ENCODE assay signal across 18 cellular contexts in the genomic region with DNA sequence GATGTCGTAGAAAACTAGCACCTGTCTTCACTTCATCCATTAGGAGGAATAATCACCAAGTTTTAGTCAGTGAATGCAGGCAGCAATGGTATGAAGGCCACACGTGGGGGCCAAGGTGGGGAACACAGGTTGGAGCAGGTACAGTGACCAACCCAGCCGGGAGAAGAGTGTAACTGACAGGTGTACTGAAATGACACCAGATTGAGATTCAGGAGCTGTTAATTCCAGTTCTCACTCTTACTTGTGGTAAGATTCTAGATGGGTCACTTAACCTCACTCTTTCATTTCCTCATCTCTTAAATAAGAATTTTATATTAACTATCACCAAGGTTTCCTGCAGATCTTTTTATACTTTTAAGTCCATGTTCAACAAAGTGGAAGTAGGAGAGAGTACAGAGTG.
A peak's percentile ranks its signal among the peaks of the same experiment; 100 is the strongest.
DNase-seq lines count a peak whose midpoint lies in the region; ATAC-seq and TF ChIP-seq lines count a peak whose summit lies in the region.
"Had no signal": no experiment of that assay in that cellular context is flagged by ENCODE, and none has a peak within 500 bp of the region (broad histone marks: within the 10 kb centered on the region; RNA-seq: fewer than 3 reads in every experiment).

No MANE protein-coding gene starts in this region.

- H3K18ac ChIP-seq in mesendoderm (ENCODE audit: low read length) = no peak overlapping the region

- no peaks in the 10 kb centered on the region for H3K79me2 ChIP-seq in mesendoderm (ENCODE audit: control insufficient read depth, insufficient read depth, low read length)

- H3K23ac ChIP-seq in mesendoderm (ENCODE audit: low read length) = no peak overlapping the region

- no peak overlapping the region for H4K5ac ChIP-seq in mesendoderm (ENCODE audit: low read length)

- no peak overlapping the region for H3K4me3 Mint-ChIP-seq in activated CD8-positive, alpha-beta T cell treated with anti-CD3 and anti-CD28 coated beads for 36 hours
- H3K4me3 Mint-ChIP-seq: activated B cell treated with CpG ODN at 0.5 μM for 24 hours; activated T-cell treated with anti-CD3 and anti-CD28 coated beads, Interleukin-2, amount 50 U/mL, for 72 hours; effector memory CD8-positive, alpha-beta T cell; nephron had no signal

- no peaks in the 10 kb centered on the region for H3K27me3 ChIP-seq in mesendoderm (ENCODE audit: insufficient read depth, low read length, poor library complexity)
- H3K27me3 ChIP-seq: SJSA1, thyroid gland had no signal

- no peak overlapping the region for H3K4me2 ChIP-seq in mesendoderm (ENCODE audit: low read length)

- no peaks in the 10 kb centered on the region for H3K36me3 Mint-ChIP-seq in activated CD8-positive, alpha-beta T cell treated with anti-CD3 and anti-CD28 coated beads for 36 hours (ENCODE audit: low read depth)

- H3K9ac ChIP-seq in mesendoderm (ENCODE audit: low read length) = no peak overlapping the region

- H3K27me3 Mint-ChIP-seq in activated CD8-positive, alpha-beta T cell treated with anti-CD3 and anti-CD28 coated beads for 36 hours = no peaks in the 10 kb centered on the region
- H3K27me3 Mint-ChIP-seq: activated B cell treated with CpG ODN at 0.5 μM for 24 hours; effector memory CD8-positive, alpha-beta T cell had no signal

- H3K36me3 ChIP-seq in mesendoderm (ENCODE audit: control insufficient read depth, insufficient read depth, low read length) = no peaks in the 10 kb centered on the region
- H3K36me3 ChIP-seq: SJSA1, thyroid gland had no signal

- no CpG with 5 or more reads among the region's 3 CpGs for WGBS in mesendoderm (ENCODE audit: extremely low coverage, insufficient coverage, low lambda C conversion rate)

- no peak overlapping the region for H3K4me3 ChIP-seq in GM12865 (ENCODE audit: low read depth, low read length)
- H3K4me3 ChIP-seq in mesendoderm (ENCODE audit: low read length) = no peak overlapping the region
- H3K4me3 ChIP-seq: SJSA1, thyroid gland had no signal

- no peak overlapping the region for H2AK5ac ChIP-seq in mesendoderm (ENCODE audit: low read length)

- no peaks in the 10 kb centered on the region for H3K9me3 Mint-ChIP-seq in activated CD8-positive, alpha-beta T cell treated with anti-CD3 and anti-CD28 coated beads for 36 hours
- H3K9me3 Mint-ChIP-seq: activated B cell treated with CpG ODN at 0.5 μM for 24 hours; activated T-cell treated with anti-CD3 and anti-CD28 coated beads, Interleukin-2, amount 50 U/mL, for 72 hours; nephron had no signal

- H3K27ac ChIP-seq in mesendoderm (ENCODE audit: low read depth, low read length) = no peak overlapping the region
- H3K27ac ChIP-seq: SJSA1, thyroid gland had no signal

- H3K27ac Mint-ChIP-seq in activated CD8-positive, alpha-beta T cell treated with anti-CD3 and anti-CD28 coated beads for 36 hours = no peak overlapping the region
- H3K27ac Mint-ChIP-seq: activated B cell treated with CpG ODN at 0.5 μM for 24 hours; activated T-cell treated with anti-CD3 and anti-CD28 coated beads, Interleukin-2, amount 50 U/mL, for 72 hours; effector memory CD8-positive, alpha-beta T cell had no signal

- CTCF ChIA-PET in activated CD8-positive, alpha-beta T cell treated with anti-CD3 and anti-CD28 coated beads for 36 hours (lab: Charles Lee) = no interaction called here

- H3K56ac ChIP-seq in mesendoderm (ENCODE audit: low read length) = no peak overlapping the region

- POLR2A ChIA-PET in activated CD8-positive, alpha-beta T cell treated with anti-CD3 and anti-CD28 coated beads for 36 hours (lab: Charles Lee) = no interaction called here

- H3K79me1 ChIP-seq in mesendoderm (ENCODE audit: low read length) = no peaks in the 10 kb centered on the region

- no peak overlapping the region for H4K8ac ChIP-seq in mesendoderm (ENCODE audit: low read depth, low read length)

- no peak overlapping the region for H3K4ac ChIP-seq in mesendoderm (ENCODE audit: low read depth, low read length)

- no peaks in the 10 kb centered on the region for H3K4me1 ChIP-seq in mesendoderm (ENCODE audit: control insufficient read depth, low read depth, low read length)
- H3K4me1 ChIP-seq: SJSA1 had no signal

- no peak overlapping the region for H2BK5ac ChIP-seq in mesendoderm (ENCODE audit: low read length)

- H2BK120ac ChIP-seq in mesendoderm (ENCODE audit: low read depth, low read length) = no peak overlapping the region

- TF ChIP-seq CTCF in GM12865 (IDR thresholded peaks at IDR 0.05; ENCODE audit: insufficient read depth, low read depth, low read length, missing control alignments) = no peak
- TF ChIP-seq CTCF in activated CD8-positive, alpha-beta T cell treated with anti-CD3 and anti-CD28 coated beads for 36 hours (IDR thresholded peaks at IDR 0.05) = no peak

- no peak overlapping the region for H2BK15ac ChIP-seq in mesendoderm (replicated peaks; ENCODE audit: low read depth)

- H3K4me1 Mint-ChIP-seq in activated CD8-positive, alpha-beta T cell treated with anti-CD3 and anti-CD28 coated beads for 36 hours (ENCODE audit: low read depth) = no peaks in the 10 kb centered on the region
- H3K4me1 Mint-ChIP-seq: activated B cell treated with CpG ODN at 0.5 μM for 24 hours had no signal

- intact Hi-C loops in posterior cingulate gyrus (cut with DNase I) = no loop called here
- intact Hi-C loops in activated CD8-positive, alpha-beta T cell treated with anti-CD3 and anti-CD28 coated beads for 36 hours (cut with micrococcal nuclease) = no loop called here

- peak; percentile 36 for DNase-seq in GM12865 (ENCODE audit: low read depth)
- DNase-seq in posterior cingulate gyrus = no peak
- no peak for DNase-seq in HPDE6-E6E7 (ENCODE audit: extremely low spot score)
- DNase-seq in activated CD8-positive, alpha-beta T cell treated with anti-CD3 and anti-CD28 coated beads for 36 hours = no peak
- no peak for DNase-seq in mesendoderm
- DNase-seq: activated B cell treated with CpG ODN at 0.5 μM for 24 hours; activated T-cell treated with anti-CD3 and anti-CD28 coated beads, Interleukin-2, amount 50 U/mL, for 72 hours; aorta; Calu3; effector memory CD8-positive, alpha-beta T cell; kidney glomerular epithelial cell; NCI-H446; thyroid gland had no signal

- ATAC-seq in GM19372 (IDR thresholded peaks at IDR 0.05; ENCODE audit: low read depth, unreplicated experiment) = peak; percentile 91
- ATAC-seq in HG02642 (IDR thresholded peaks at IDR 0.05; ENCODE audit: poor library complexity, unreplicated experiment) = peak; percentile 93
- ATAC-seq in HG03280 (IDR thresholded peaks at IDR 0.05; ENCODE audit: unreplicated experiment) = peak; percentile 68
- no peak for ATAC-seq in activated CD8-positive, alpha-beta T cell treated with anti-CD3 and anti-CD28 coated beads for 36 hours
- ATAC-seq: activated T-cell treated with anti-CD3 and anti-CD28 coated beads, Interleukin-2, amount 50 U/mL, for 72 hours; effector memory CD8-positive, alpha-beta T cell had no signal
